8 cellular contexts compared by ENCODE assay signal in the genomic region with DNA sequence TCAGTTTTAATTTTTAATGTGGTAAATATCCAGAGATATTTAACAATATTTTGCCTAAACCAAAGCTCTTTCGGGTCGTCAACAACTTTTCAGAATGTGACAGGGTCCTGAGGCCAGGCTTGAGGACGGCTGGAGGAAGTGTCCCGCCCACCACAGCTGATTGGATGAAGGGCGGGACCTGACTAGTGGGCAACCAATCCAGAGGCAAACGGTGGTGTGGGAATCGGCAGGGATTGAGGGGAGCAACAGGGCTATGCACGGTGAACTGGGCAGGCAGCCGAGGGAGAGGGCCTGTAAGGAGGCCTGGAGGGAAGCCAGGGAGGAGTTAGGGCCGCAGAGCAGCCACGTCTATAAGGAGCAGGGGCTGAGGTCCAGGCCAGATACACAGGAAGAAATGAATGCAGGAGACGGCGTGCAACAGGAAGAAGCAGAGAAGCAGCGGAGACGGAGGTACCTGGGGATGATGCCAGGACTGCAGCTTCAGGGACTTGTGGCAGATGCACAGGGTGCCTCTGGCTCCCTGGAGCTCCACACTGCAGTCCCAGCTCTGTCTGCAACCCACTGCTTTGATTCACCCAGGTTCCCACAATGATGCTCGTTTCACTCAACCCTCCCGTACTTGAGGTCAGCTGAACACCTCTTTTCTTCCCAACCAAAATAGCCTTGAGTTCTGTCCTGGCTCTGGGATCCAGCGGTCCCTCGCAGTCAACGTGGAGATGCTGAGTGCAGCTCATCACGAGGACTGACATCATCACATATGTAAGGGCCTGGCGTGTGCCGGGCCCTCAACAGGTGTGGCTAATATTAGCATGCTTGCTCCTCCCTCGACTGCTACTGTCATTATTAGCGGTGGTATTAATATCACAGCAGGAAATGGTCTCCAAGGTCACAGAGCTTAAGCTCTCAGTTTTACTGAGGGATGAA. TPM values are rescaled to one million over a fixed set of nuclear protein-coding genes. Genes with fewer than 3 reads are reported as not detected.
DNase-seq lines count a peak whose midpoint lies in the region; ATAC-seq and TF ChIP-seq lines count a peak whose summit lies in the region.

No MANE protein-coding gene starts in this region.

- H3K36me3 ChIP-seq in esophagus (ENCODE audit: control insufficient read depth in 2 of 2, insufficient read depth in 2 of 2, low read length in 1 of 2) (no peaks in the 10 kb centered on the region), gastrocnemius medialis (no peaks in the 10 kb centered on the region)

- H3K27ac ChIP-seq in esophagus (ENCODE audit: low read depth in 2 of 2, low read length in 1 of 2) = peak overlapping the region; percentile 2 to 79
- peak overlapping the region; percentile 89 to 91 (median 90) for H3K27ac ChIP-seq in gastrocnemius medialis

- no peak for TF ChIP-seq CTCF in gastrocnemius medialis (IDR thresholded peaks at IDR 0.05 in 4 of 5, conservative IDR thresholded peaks at IDR 0.05 in 1 of 5)

- in situ Hi-C loops in gastrocnemius medialis (cut with MboI; ENCODE audit: low sequenced_read_pairs in 4 of 4) = no loop called here

- H3K4me1 ChIP-seq in esophagus (ENCODE audit: control insufficient read depth in 2 of 2, insufficient read depth in 2 of 2, low read length in 1 of 2) (peaks cover 8 to 23% of the 10 kb centered on the region in 2 donors), gastrocnemius medialis (peaks cover 24 to 35% of the 10 kb centered on the region in 2 donors)

- 61 to 75% methylated on average over 25 of the region's 25 CpGs for whole genome bisulfite sequencing in esophagus, 2 donors

- H3K27me3 ChIP-seq in esophagus (ENCODE audit: control insufficient read depth in 1 of 2, insufficient read depth in 2 of 2, low read length in 2 of 2) (no peaks in the 10 kb centered on the region), gastrocnemius medialis (no peaks in the 10 kb centered on the region)

- peak; percentile 54 for ATAC-seq in GM21825 (IDR thresholded peaks at IDR 0.05; ENCODE audit: unreplicated experiment)
- ATAC-seq in gastrocnemius medialis = peak; percentile 82 to 86
- no peak for ATAC-seq in stimulated activated naive CD8-positive, alpha-beta T cell treated with anti-CD3 and anti-CD28 coated beads, Interleukin-15, Interleukin-2, amounts not matched to agents 100 U/mL and 50 U/mL, for 24 hours
- no peak for ATAC-seq in GM18873 (IDR thresholded peaks at IDR 0.05; ENCODE audit: low FRiP score, unreplicated experiment)

- DNase-seq in DMS 273 (lab: John Stamatoyannopoulos, UW; ENCODE audit: unreplicated experiment) (peak; percentile 82), NCI-H446 treated with DMSO at 0.1 percent for 48 hours (lab: John Stamatoyannopoulos, UW) (peak; percentile 10), gastrocnemius medialis (peak; percentile 80 to 90), NCI-H2227 treated with DMSO at 0.1 percent for 48 hours (lab: John Stamatoyannopoulos, UW) (no peak)
- DNase-seq in stimulated activated naive CD8-positive, alpha-beta T cell treated with anti-CD3 and anti-CD28 coated beads, Interleukin-15, Interleukin-2, amounts not matched to agents 100 U/mL and 50 U/mL, for 24 hours = no peak

- H3K4me3 ChIP-seq in esophagus (ENCODE audit: low read depth in 1 of 2, low read length in 2 of 2) (no peak overlapping the region), gastrocnemius medialis (peak overlapping the region; percentile 29 to 48 (median 36))

- H3K9me3 ChIP-seq in esophagus (ENCODE audit: control insufficient read depth in 2 of 2, insufficient read depth in 1 of 2, low read depth in 1 of 2, low read length in 1 of 2) (no peaks in the 10 kb centered on the region), gastrocnemius medialis (no peaks in the 10 kb centered on the region)

- intact Hi-C loops in gastrocnemius medialis (cut with DNase I; ENCODE audit: low total_unique reads) = loop anchor here (1.0 to 5.0 kb wide), 3 partner anchors 48 to 129 kb away; no protein-coding TSS in a partner anchor

- TF ChIP-seq POLR2A in gastrocnemius medialis (IDR thresholded peaks at IDR 0.05) = peak; percentile 36 to 45

RNA-seq across cellular contexts. Expression of gene ZMIZ1, which starts 45.9 kb away (rescaled TPM):
- polyA plus RNA-seq in esophagus = 10 to 100 TPM; 29.2 to 29.7 TPM
- 10 to 100 TPM; 22.7 to 37.5 (median 31.7) TPM for total RNA-seq in gastrocnemius medialis

Comparison
In these comparisons a context has a peak if more than half of its experiments do, and no peak if none do; other contexts are left out.
1. DNase-seq: peak in DMS 273 (single experiment), NCI-H446 treated with DMSO at 0.1 percent for 48 hours (single experiment) and gastrocnemius medialis (2 of 2); none in stimulated activated naive CD8-positive, alpha-beta T cell treated with anti-CD3 and anti-CD28 coated beads, Interleukin-15, Interleukin-2, amounts not matched to agents 100 U/mL and 50 U/mL, for 24 hours (single experiment) and NCI-H2227 treated with DMSO at 0.1 percent for 48 hours (single experiment).
2. ATAC-seq: peak in GM21825 (single experiment) and gastrocnemius medialis (2 of 2); none in stimulated activated naive CD8-positive, alpha-beta T cell treated with anti-CD3 and anti-CD28 coated beads, Interleukin-15, Interleukin-2, amounts not matched to agents 100 U/mL and 50 U/mL, for 24 hours (single experiment) and GM18873 (single experiment).
3. H3K4me3 ChIP-seq: peak in gastrocnemius medialis (4 of 4); none in esophagus (0 of 2).